ENCODE assay signal across 8 cellular contexts in genomic region chr7:157432957-157433576, GRCh38.
DNase-seq lines count a peak whose midpoint lies in the region; ATAC-seq and TF ChIP-seq lines count a peak whose summit lies in the region.

No MANE protein-coding gene starts in this region.

- no peaks in the 10 kb centered on the region for H3K9me3 ChIP-seq in tibial artery

- no peaks in the 10 kb centered on the region for H3K36me3 Mint-ChIP-seq in nephron progenitor cell (ENCODE audit: low read depth)

- H3K9me3 Mint-ChIP-seq in nephron progenitor cell = no peaks in the 10 kb centered on the region

- peaks cover 27% of the 10 kb centered on the region for H3K27me3 Mint-ChIP-seq in nephron progenitor cell (ENCODE audit: low read depth, poor library complexity)

- peaks cover 17% of the 10 kb centered on the region for H3K4me1 Mint-ChIP-seq in nephron progenitor cell

- DNase-seq in BJ (ENCODE audit: low read depth) (no peak), H7 (peak; percentile 83), NCI-H748 treated with DMSO at 0.1 percent for 48 hours (lab: John Stamatoyannopoulos, UW) (peak; percentile 80), nephron progenitor cell (peak; percentile 64), tibial artery (peak in 1 of 2 donors; percentile 28)
- peak; percentile 81 for DNase-seq in activated CD8-positive, alpha-beta memory T cell treated with anti-CD3 and anti-CD28 coated beads, Interleukin-2, amount 50 U/mL, for 48 hours

- peaks cover 0 to 9% (median 5%) of the 10 kb centered on the region in 4 donors for H3K4me1 ChIP-seq in tibial artery

- TF ChIP-seq CTCF in BJ (IDR thresholded peaks at IDR 0.05; ENCODE audit: insufficient read depth, low read depth, low read length) (peak; percentile 77), nephron progenitor cell (IDR thresholded peaks at IDR 0.05) (peak; percentile 70), tibial artery (IDR thresholded peaks at IDR 0.05) (peak; percentile 57 to 61)

- CTCF ChIA-PET in BJ (lab: Yijun Ruan, JAX) = interaction anchor here (0.6 to 2.4 kb wide), 12 partner anchors 11 to 322 kb away, joined by 3 to 7 read pairs (median 4); no protein-coding TSS in a partner anchor

- no peak overlapping the region for H3K27ac Mint-ChIP-seq in nephron progenitor cell

- no peak overlapping the region for H3K27ac ChIP-seq in tibial artery

- POLR2A ChIA-PET in BJ (lab: Charles Lee) = no interaction called here

- H3K4me3 ChIP-seq in BJ (ENCODE audit: low read depth, low read length) (peak overlapping the region; percentile 21), H7 (ENCODE audit: insufficient read depth, low read depth, low read length) (no peak overlapping the region), tibial artery (peak overlapping the region; percentile 7 to 38)

- no peaks in the 10 kb centered on the region for H3K36me3 ChIP-seq in BJ (ENCODE audit: control insufficient read depth, insufficient read depth, low read length)
- H3K36me3 ChIP-seq in H7 (replicated peaks; ENCODE audit: control insufficient read depth, insufficient read depth, low read length) = no peaks in the 10 kb centered on the region; the same call in 1 of the 2 replicates
- H3K36me3 ChIP-seq in tibial artery = no peaks in the 10 kb centered on the region

- ATAC-seq in esophagus mucosa (peak; percentile 20), HG03439 (IDR thresholded peaks at IDR 0.05; ENCODE audit: unreplicated experiment) (no peak)

- H3K4me3 Mint-ChIP-seq in nephron progenitor cell = peak overlapping the region; percentile 73

- intact Hi-C loops in tibial artery (cut with DNase I; ENCODE audit: low total_unique reads) = no loop called here

- H3K27me3 ChIP-seq in BJ (ENCODE audit: control insufficient read depth, insufficient read depth, low read length) (no peaks in the 10 kb centered on the region), H7 (ENCODE audit: control insufficient read depth, insufficient read depth, low read length) (no peaks in the 10 kb centered on the region), tibial artery (no peaks in the 10 kb centered on the region)
